ENCODE assay signal across 37 cellular contexts in the genomic region with DNA sequence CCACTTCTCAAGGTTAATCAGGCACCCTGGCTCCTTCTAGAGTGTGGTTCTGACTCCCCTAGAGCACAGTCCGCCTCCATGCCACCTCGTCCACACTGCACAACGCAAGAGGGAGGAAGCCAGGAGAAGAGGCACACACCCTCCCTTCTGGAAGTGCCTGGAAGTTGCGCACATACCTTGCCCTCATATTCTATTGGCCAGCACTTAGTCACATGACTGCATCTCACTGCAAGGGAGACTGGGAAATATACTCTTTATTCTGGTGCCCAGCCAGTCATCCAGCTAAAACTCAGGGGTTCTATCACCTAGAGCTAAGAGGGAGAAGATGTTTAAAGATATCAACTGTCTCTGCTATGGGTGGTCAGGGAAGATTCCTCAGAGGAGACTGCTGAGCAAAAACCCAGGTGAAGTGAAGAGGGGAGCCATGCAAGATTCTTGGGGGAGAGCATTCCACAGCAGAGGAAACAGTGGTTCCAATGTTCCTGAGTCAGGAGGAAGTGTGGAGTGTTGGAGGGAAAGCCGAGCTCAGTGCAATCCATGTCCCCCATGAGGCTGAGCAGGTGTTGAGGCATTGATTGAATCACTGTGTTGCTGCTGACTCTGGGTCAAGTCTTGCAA. TPM values are rescaled to one million over a fixed set of nuclear protein-coding genes. Genes with fewer than 3 reads are reported as not detected.
"Had no signal": no experiment of that assay in that cellular context is flagged by ENCODE, and none has a peak within 500 bp of the region (broad histone marks: within the 10 kb centered on the region; RNA-seq: fewer than 3 reads in every experiment).

No MANE protein-coding gene starts in this region.

- H3K4me2 ChIP-seq: KMS-11, PC-9 had no signal

- H2AFZ ChIP-seq: PC-9 had no signal

- H3K36me3 ChIP-seq: brain microvascular endothelial cell, cardiac muscle cell had no signal

- H3K4me1 Mint-ChIP-seq: activated CD4-positive, alpha-beta memory T cell treated with anti-CD3 and anti-CD28 coated beads, Interleukin-2, amount 10 ng/mL, durations not matched to agents 7 days and 5 days; activated CD8-positive, alpha-beta memory T cell treated with anti-CD3 and anti-CD28 coated beads, Interleukin-2, amount 10 ng/mL, durations not matched to agents 7 days and 5 days; activated naive CD8-positive, alpha-beta T cell treated with anti-CD3 and anti-CD28 coated beads for 36 hours; activated T-helper 17 cell treated with anti-CD3 and anti-CD28 coated beads, Interleukin-2, amount 50 U/mL, for 72 hours; central memory CD8-positive, alpha-beta T cell; T-cell had no signal

- H3K4me3 ChIP-seq: cardiac muscle cell, PC-9 had no signal

- H3K27me3 Mint-ChIP-seq: activated CD4-positive, alpha-beta memory T cell treated with anti-CD3 and anti-CD28 coated beads, Interleukin-2, amount 10 ng/mL, durations not matched to agents 7 days and 5 days; activated CD8-positive, alpha-beta memory T cell treated with anti-CD3 and anti-CD28 coated beads, Interleukin-2, amount 10 ng/mL, durations not matched to agents 7 days and 5 days had no signal

- H3K27me3 ChIP-seq: brain microvascular endothelial cell had no signal

- H3K36me3 Mint-ChIP-seq: activated CD8-positive, alpha-beta memory T cell treated with anti-CD3 and anti-CD28 coated beads, Interleukin-2, amount 10 ng/mL, durations not matched to agents 7 days and 5 days; activated naive CD8-positive, alpha-beta T cell treated with anti-CD3 and anti-CD28 coated beads for 36 hours; T-cell had no signal

- H3K27ac Mint-ChIP-seq: activated CD4-positive, alpha-beta memory T cell treated with anti-CD3 and anti-CD28 coated beads, Interleukin-2, amount 10 ng/mL, durations not matched to agents 7 days and 5 days; activated CD8-positive, alpha-beta memory T cell treated with anti-CD3 and anti-CD28 coated beads, Interleukin-2, amount 10 ng/mL, durations not matched to agents 7 days and 5 days; activated naive CD8-positive, alpha-beta T cell treated with anti-CD3 and anti-CD28 coated beads for 36 hours; activated T-helper 17 cell treated with anti-CD3 and anti-CD28 coated beads, Interleukin-2, amount 50 U/mL, for 72 hours; T-cell; T-helper 17 cell had no signal

- H3K4me3 Mint-ChIP-seq: activated CD4-positive, alpha-beta memory T cell treated with anti-CD3 and anti-CD28 coated beads, Interleukin-2, amount 10 ng/mL, durations not matched to agents 7 days and 5 days; activated CD8-positive, alpha-beta memory T cell treated with anti-CD3 and anti-CD28 coated beads, Interleukin-2, amount 10 ng/mL, durations not matched to agents 7 days and 5 days; activated naive CD8-positive, alpha-beta T cell treated with anti-CD3 and anti-CD28 coated beads for 36 hours; activated T-helper 17 cell treated with anti-CD3 and anti-CD28 coated beads, Interleukin-2, amount 50 U/mL, for 72 hours; central memory CD8-positive, alpha-beta T cell; T-cell; T-helper 17 cell had no signal

- H3K9me3 Mint-ChIP-seq: activated CD4-positive, alpha-beta memory T cell treated with anti-CD3 and anti-CD28 coated beads, Interleukin-2, amount 10 ng/mL, durations not matched to agents 7 days and 5 days; activated naive CD8-positive, alpha-beta T cell treated with anti-CD3 and anti-CD28 coated beads for 36 hours; activated T-helper 17 cell treated with anti-CD3 and anti-CD28 coated beads, Interleukin-2, amount 50 U/mL, for 72 hours; central memory CD8-positive, alpha-beta T cell had no signal

- DNase-seq: activated CD4-positive, alpha-beta memory T cell treated with anti-CD3 and anti-CD28 coated beads, Interleukin-2, amount 10 ng/mL, durations not matched to agents 7 days and 5 days; activated CD4-positive, alpha-beta T cell treated with anti-CD3 and anti-CD28 coated beads for 1 hour; activated CD4-positive, alpha-beta T cell treated with anti-CD3 and anti-CD28 coated beads for 48 hours; activated CD4-positive, CD25-positive, alpha-beta regulatory T cell; activated CD8-positive, alpha-beta memory T cell treated with anti-CD3 and anti-CD28 coated beads for 24 hours; activated CD8-positive, alpha-beta memory T cell treated with anti-CD3 and anti-CD28 coated beads, Interleukin-2, amount 10 ng/mL, durations not matched to agents 7 days and 5 days; activated CD8-positive, alpha-beta memory T cell treated with anti-CD3 and anti-CD28 coated beads, Interleukin-2, amount 50 U/mL, for 48 hours; activated effector memory CD4-positive, alpha-beta T cell treated with anti-CD3 and anti-CD28 coated beads, Interleukin-2, amount 50 U/mL, for 16 hours; activated naive CD4-positive, alpha-beta T cell; activated naive CD4-positive, alpha-beta T cell treated with anti-CD3 and anti-CD28 coated beads, Interleukin-2, amount 50 U/mL, for 16 hours; activated naive CD8-positive, alpha-beta T cell treated with anti-CD3 and anti-CD28 coated beads for 36 hours; activated T-cell treated with anti-CD3 and anti-CD28 coated beads, Interleukin-2, amount 50 U/mL, for 48 hours; amniotic stem cell; aorta; brain microvascular endothelial cell; NCI-H1092 treated with DMSO at 0.1 percent for 48 hours; NCI-H146; NCI-H2029 treated with DMSO at 0.1 percent for 48 hours; NCI-H2107; NCI-H2171; NCI-H510A; NCI-H526; NCI-H748 treated with DMSO at 0.1 percent for 48 hours; PC-9; SIG-M5; T-cell; T-helper 17 cell had no signal

- ATAC-seq: activated CD8-positive, alpha-beta memory T cell treated with anti-CD3 and anti-CD28 coated beads, Interleukin-2, amount 10 ng/mL, durations not matched to agents 7 days and 5 days; activated T-helper 17 cell treated with anti-CD3 and anti-CD28 coated beads, Interleukin-2, amount 50 U/mL, for 72 hours; Right ventricle myocardium inferior; SK-N-SH treated with all-trans-retinoic acid at 6 μM for 48 hours; T-cell; T-helper 17 cell had no signal

- H3K27ac ChIP-seq: brain microvascular endothelial cell, cardiac muscle cell, KMS-11, PC-9, RWPE1, VCaP had no signal

- H3K9ac ChIP-seq: KMS-11 had no signal

RNA-seq across cellular contexts. Expression of a gene that starts 22.5 kb away (rescaled TPM):
- total RNA-seq: activated CD4-positive, alpha-beta memory T cell treated with anti-CD3 and anti-CD28 coated beads, Interleukin-2, amount 10 ng/mL, durations not matched to agents 7 days and 5 days; activated CD8-positive, alpha-beta memory T cell treated with anti-CD3 and anti-CD28 coated beads, Interleukin-2, amount 10 ng/mL, durations not matched to agents 7 days and 5 days; activated naive CD8-positive, alpha-beta T cell treated with anti-CD3 and anti-CD28 coated beads for 36 hours; activated T-helper 17 cell treated with anti-CD3 and anti-CD28 coated beads, Interleukin-2, amount 50 U/mL, for 72 hours; aorta; cardiac muscle cell; LHCN-M2; Right ventricle myocardium inferior; SK-MEL-5; T-cell; T-helper 17 cell had no signal
